ENCODE assay signal across 19 cellular contexts in the genomic region with DNA sequence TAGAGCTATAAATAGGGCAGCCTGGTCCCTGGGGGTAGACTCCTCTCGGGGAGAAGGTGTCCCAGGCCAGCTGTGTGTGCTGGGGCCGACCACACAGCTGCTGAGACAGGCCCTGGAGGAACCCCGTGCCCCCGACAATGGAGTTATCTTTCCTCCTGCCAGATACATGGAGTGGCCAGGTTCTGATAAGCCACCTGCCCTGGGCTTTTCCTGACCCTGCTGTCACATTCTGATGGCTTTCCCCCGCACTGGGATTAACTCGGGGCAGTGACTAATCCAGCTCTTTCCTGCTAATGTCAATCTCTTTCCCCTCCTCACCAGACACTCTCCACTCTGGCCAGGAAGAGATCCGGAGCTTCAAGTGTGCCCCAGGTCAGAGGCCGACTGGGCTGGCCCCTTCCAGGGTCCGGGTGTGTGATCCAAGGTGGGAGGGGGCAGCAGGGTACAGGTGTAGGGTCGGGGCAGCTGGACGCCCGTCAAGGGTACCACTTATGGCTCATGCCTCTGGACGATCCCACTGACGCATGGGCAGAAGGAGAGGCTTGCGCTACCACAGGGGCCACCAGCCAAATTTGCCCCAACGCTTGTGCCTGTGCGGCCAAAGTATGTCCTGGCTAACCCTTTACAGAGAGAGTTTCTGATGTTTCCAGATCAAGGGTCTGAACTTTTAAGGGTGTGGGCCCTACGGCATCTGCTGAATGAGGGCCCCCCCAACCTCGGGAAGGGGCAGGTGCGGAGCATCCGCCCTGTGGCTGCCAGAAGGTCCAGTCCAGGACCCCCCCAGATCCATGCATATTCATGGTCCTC. TPM values are rescaled to one million over a fixed set of nuclear protein-coding genes. Genes with fewer than 3 reads are reported as not detected.
DNase-seq lines count a peak whose midpoint lies in the region; ATAC-seq and TF ChIP-seq lines count a peak whose summit lies in the region.
"Had no signal": no experiment of that assay in that cellular context is flagged by ENCODE, and none has a peak within 500 bp of the region (broad histone marks: within the 10 kb centered on the region; RNA-seq: fewer than 3 reads in every experiment).

No MANE protein-coding gene starts in this region.

- no peak overlapping the region for H3K27ac ChIP-seq in Peyer's patch
- H3K27ac ChIP-seq: HL-60, parathyroid adenoma had no signal

- H3K4me1 ChIP-seq in Peyer's patch, result no peaks in the 10 kb centered on the region
- H3K4me1 ChIP-seq: parathyroid adenoma had no signal

- H3K27ac Mint-ChIP-seq in activated CD4-positive, alpha-beta memory T cell treated with anti-CD3 and anti-CD28 coated beads for 36 hours, result no peak overlapping the region
- H3K27ac Mint-ChIP-seq in activated CD4-positive, alpha-beta memory T cell treated with anti-CD3 and anti-CD28 coated beads, Interleukin-2, amount 10 ng/mL, durations not matched to agents 7 days and 5 days, result no peak overlapping the region
- no peak overlapping the region for H3K27ac Mint-ChIP-seq in activated T-helper 17 cell treated with anti-CD3 and anti-CD28 coated beads, Interleukin-2, amount 50 U/mL, for 72 hours
- H3K27ac Mint-ChIP-seq: activated naive CD4-positive, alpha-beta T cell treated with anti-CD3 and anti-CD28 coated beads, Interleukin-2, amount 50 U/mL, for 24 hours; stimulated activated naive B cell treated with anti-CD40 and anti-IgM and Interleukin-4, amounts not matched to agents 10 μg/mL and 1 μg/mL and 100 μg/mL, for 72 hours; T-helper 1 cell treated with Interleukin-12 subunit alpha and Interleukin-12 subunit beta and Interleukin-4 antibody, amounts not matched to agents 30 μg/mL and 1 μg/mL, for 36 hours had no signal

- no peak overlapping the region for H3K4me3 Mint-ChIP-seq in activated CD4-positive, alpha-beta memory T cell treated with anti-CD3 and anti-CD28 coated beads for 36 hours
- H3K4me3 Mint-ChIP-seq in activated CD4-positive, alpha-beta memory T cell treated with anti-CD3 and anti-CD28 coated beads, Interleukin-2, amount 10 ng/mL, durations not matched to agents 7 days and 5 days, result no peak overlapping the region
- H3K4me3 Mint-ChIP-seq in activated T-helper 17 cell treated with anti-CD3 and anti-CD28 coated beads, Interleukin-2, amount 50 U/mL, for 72 hours, result no peak overlapping the region
- H3K4me3 Mint-ChIP-seq: activated naive CD4-positive, alpha-beta T cell treated with anti-CD3 and anti-CD28 coated beads, Interleukin-2, amount 50 U/mL, for 24 hours; stimulated activated naive B cell treated with anti-CD40 and anti-IgM and Interleukin-4, amounts not matched to agents 10 μg/mL and 1 μg/mL and 100 μg/mL, for 72 hours; T-helper 1 cell treated with Interleukin-12 subunit alpha and Interleukin-12 subunit beta and Interleukin-4 antibody, amounts not matched to agents 30 μg/mL and 1 μg/mL, for 36 hours had no signal

- H3K9me3 Mint-ChIP-seq in activated CD4-positive, alpha-beta memory T cell treated with anti-CD3 and anti-CD28 coated beads for 36 hours, result no peaks in the 10 kb centered on the region
- H3K9me3 Mint-ChIP-seq in activated CD4-positive, alpha-beta memory T cell treated with anti-CD3 and anti-CD28 coated beads, Interleukin-2, amount 10 ng/mL, durations not matched to agents 7 days and 5 days, result no peaks in the 10 kb centered on the region
- no peaks in the 10 kb centered on the region for H3K9me3 Mint-ChIP-seq in activated T-helper 17 cell treated with anti-CD3 and anti-CD28 coated beads, Interleukin-2, amount 50 U/mL, for 72 hours
- H3K9me3 Mint-ChIP-seq: activated naive CD4-positive, alpha-beta T cell treated with anti-CD3 and anti-CD28 coated beads, Interleukin-2, amount 50 U/mL, for 24 hours; stimulated activated naive B cell treated with anti-CD40 and anti-IgM and Interleukin-4, amounts not matched to agents 10 μg/mL and 1 μg/mL and 100 μg/mL, for 72 hours; T-helper 1 cell treated with Interleukin-12 subunit alpha and Interleukin-12 subunit beta and Interleukin-4 antibody, amounts not matched to agents 30 μg/mL and 1 μg/mL, for 36 hours had no signal

- CTCF ChIA-PET in activated CD4-positive, alpha-beta memory T cell treated with anti-CD3 and anti-CD28 coated beads for 36 hours (lab: Charles Lee), result no interaction called here
- CTCF ChIA-PET in activated CD4-positive, alpha-beta memory T cell treated with anti-CD3 and anti-CD28 coated beads, Interleukin-2, amount 10 ng/mL, durations not matched to agents 7 days and 5 days (lab: Charles Lee), result no interaction called here

- POLR2A ChIA-PET in activated CD4-positive, alpha-beta memory T cell treated with anti-CD3 and anti-CD28 coated beads for 36 hours (lab: Charles Lee), result no interaction called here
- POLR2A ChIA-PET in activated CD4-positive, alpha-beta memory T cell treated with anti-CD3 and anti-CD28 coated beads, Interleukin-2, amount 10 ng/mL, durations not matched to agents 7 days and 5 days (lab: Charles Lee), result no interaction called here

- H3K27me3 Mint-ChIP-seq in activated CD4-positive, alpha-beta memory T cell treated with anti-CD3 and anti-CD28 coated beads for 36 hours, result peaks cover 6% of the 10 kb centered on the region
- H3K27me3 Mint-ChIP-seq in activated CD4-positive, alpha-beta memory T cell treated with anti-CD3 and anti-CD28 coated beads, Interleukin-2, amount 10 ng/mL, durations not matched to agents 7 days and 5 days, result no peaks in the 10 kb centered on the region
- H3K27me3 Mint-ChIP-seq in activated T-helper 17 cell treated with anti-CD3 and anti-CD28 coated beads, Interleukin-2, amount 50 U/mL, for 72 hours, result peaks cover 3% of the 10 kb centered on the region

- no peak for TF ChIP-seq CTCF in Peyer's patch (IDR thresholded peaks at IDR 0.05)
- TF ChIP-seq CTCF in fibroblast of villous mesenchyme (IDR thresholded peaks at IDR 0.05; ENCODE audit: insufficient read depth, low read depth, low read length), result no peak

- H3K4me3 ChIP-seq in Peyer's patch (no peak overlapping the region), fibroblast of villous mesenchyme (ENCODE audit: low read depth, low read length) (no peak overlapping the region)

- H3K36me3 Mint-ChIP-seq in activated CD4-positive, alpha-beta memory T cell treated with anti-CD3 and anti-CD28 coated beads for 36 hours, result no peaks in the 10 kb centered on the region
- H3K36me3 Mint-ChIP-seq in activated CD4-positive, alpha-beta memory T cell treated with anti-CD3 and anti-CD28 coated beads, Interleukin-2, amount 10 ng/mL, durations not matched to agents 7 days and 5 days (ENCODE audit: low read depth), result no peaks in the 10 kb centered on the region
- H3K36me3 Mint-ChIP-seq in activated T-helper 17 cell treated with anti-CD3 and anti-CD28 coated beads, Interleukin-2, amount 50 U/mL, for 72 hours (ENCODE audit: low read depth), result no peaks in the 10 kb centered on the region
- H3K36me3 Mint-ChIP-seq: activated naive CD4-positive, alpha-beta T cell treated with anti-CD3 and anti-CD28 coated beads, Interleukin-2, amount 50 U/mL, for 24 hours; stimulated activated naive B cell treated with anti-CD40 and anti-IgM and Interleukin-4, amounts not matched to agents 10 μg/mL and 1 μg/mL and 100 μg/mL, for 72 hours had no signal

- ATAC-seq in sciatic nerve, result no peak
- no peak for ATAC-seq in activated T-helper 17 cell treated with anti-CD3 and anti-CD28 coated beads, Interleukin-2, amount 50 U/mL, for 72 hours (replicated peaks)
- ATAC-seq: activated CD4-positive, CD25-positive, alpha-beta regulatory T cell treated with anti-CD3 and anti-CD28 coated beads, Interleukin-2, amount 50 U/mL, for 24 hours; stimulated activated naive B cell treated with anti-CD40 and anti-IgM and Interleukin-4, amounts not matched to agents 10 μg/mL and 1 μg/mL and 100 μg/mL, for 72 hours had no signal

- H3K27me3 ChIP-seq in Peyer's patch, result no peaks in the 10 kb centered on the region

- no peaks in the 10 kb centered on the region for H3K36me3 ChIP-seq in Peyer's patch

- H3K9me3 ChIP-seq in Peyer's patch, result no peaks in the 10 kb centered on the region

- intact Hi-C loops in activated CD4-positive, alpha-beta memory T cell treated with anti-CD3 and anti-CD28 coated beads for 36 hours (cut with micrococcal nuclease), result no loop called here
- intact Hi-C loops in sciatic nerve (cut with DNase I), result no loop called here

- no peak for TF ChIP-seq POLR2A in Peyer's patch (IDR thresholded peaks at IDR 0.05)

- no peaks in the 10 kb centered on the region for H3K4me1 Mint-ChIP-seq in activated CD4-positive, alpha-beta memory T cell treated with anti-CD3 and anti-CD28 coated beads for 36 hours (ENCODE audit: low read depth)
- H3K4me1 Mint-ChIP-seq in activated CD4-positive, alpha-beta memory T cell treated with anti-CD3 and anti-CD28 coated beads, Interleukin-2, amount 10 ng/mL, durations not matched to agents 7 days and 5 days, result no peaks in the 10 kb centered on the region
- no peaks in the 10 kb centered on the region for H3K4me1 Mint-ChIP-seq in activated T-helper 17 cell treated with anti-CD3 and anti-CD28 coated beads, Interleukin-2, amount 50 U/mL, for 72 hours
- H3K4me1 Mint-ChIP-seq: activated naive CD4-positive, alpha-beta T cell treated with anti-CD3 and anti-CD28 coated beads, Interleukin-2, amount 50 U/mL, for 24 hours; stimulated activated naive B cell treated with anti-CD40 and anti-IgM and Interleukin-4, amounts not matched to agents 10 μg/mL and 1 μg/mL and 100 μg/mL, for 72 hours had no signal

- peak; percentile 1 for DNase-seq in activated CD4-positive, alpha-beta memory T cell treated with anti-CD3 and anti-CD28 coated beads for 36 hours
- no peak for DNase-seq in activated CD4-positive, alpha-beta memory T cell treated with anti-CD3 and anti-CD28 coated beads, Interleukin-2, amount 10 ng/mL, durations not matched to agents 7 days and 5 days
- peak in 2 of 3 donors; percentile 25 to 29 for DNase-seq in Peyer's patch
- DNase-seq in fibroblast of villous mesenchyme (ENCODE audit: low read depth), result peak; percentile 14
- DNase-seq in sciatic nerve (ENCODE audit: low spot score), result peak; percentile 54
- no peak for DNase-seq in NCI-H2196 (lab: John Stamatoyannopoulos, UW; ENCODE audit: unreplicated experiment)
- DNase-seq in activated gamma-delta T cell treated with Interleukin-2 at 50 U/mL for 16 hours, result no peak
- DNase-seq: DND-41; effector CD4-positive, alpha-beta T cell; KG1; NCI-H1105 treated with DMSO at 0.1 percent for 48 hours; stimulated activated CD4-positive, alpha-beta T cell treated with anti-CD3 and anti-CD28 coated beads, Interleukin-12 subunit alpha, Interleukin-12 subunit beta, amount 100 ng/mL, for 4 hours; stimulated activated naive B cell treated with anti-CD40 and anti-IgM and Interleukin-4, amounts not matched to agents 10 μg/mL and 1 μg/mL and 100 μg/mL, for 72 hours had no signal

RNA-seq across cellular contexts. Expression of gene COL5A1, which starts 20.6 kb away (rescaled TPM):
- total RNA-seq in activated CD4-positive, alpha-beta memory T cell treated with anti-CD3 and anti-CD28 coated beads for 36 hours, result under 1 TPM; 0.12 to 0.19 TPM
- total RNA-seq in activated CD4-positive, alpha-beta memory T cell treated with anti-CD3 and anti-CD28 coated beads, Interleukin-2, amount 10 ng/mL, durations not matched to agents 7 days and 5 days, result under 1 TPM; 0.10 to 0.13 TPM
- total RNA-seq in Peyer's patch, result 10 to 100 TPM in 2 of 4 donors, 1 to 10 TPM in 2; 4.9 to 97.4 (median 11.9) TPM
- 295 and 502 TPM in 2 replicates for total RNA-seq in fibroblast of villous mesenchyme
- 79.4 TPM for total RNA-seq in sciatic nerve
- 1 to 10 TPM in 1 of 2 donors, under 1 TPM in 1; 0.50 to 1.3 TPM for total RNA-seq in activated T-helper 17 cell treated with anti-CD3 and anti-CD28 coated beads, Interleukin-2, amount 50 U/mL, for 72 hours

Comparison
In these comparisons a context has a peak if more than half of its experiments do, and no peak if none do; other contexts are left out.
1. DNase-seq: peak in activated CD4-positive, alpha-beta memory T cell treated with anti-CD3 and anti-CD28 coated beads for 36 hours (single experiment), Peyer's patch (2 of 3), fibroblast of villous mesenchyme (single experiment) and sciatic nerve (single experiment); none in activated CD4-positive, alpha-beta memory T cell treated with anti-CD3 and anti-CD28 coated beads, Interleukin-2, amount 10 ng/mL, durations not matched to agents 7 days and 5 days (single experiment), NCI-H2196 (single experiment) and activated gamma-delta T cell treated with Interleukin-2 at 50 U/mL for 16 hours (single experiment).